Comparison of ENCODE assay signal across 23 cellular contexts in genomic region chr1:111486431-111486830, GRCh38. TPM values are rescaled to one million over a fixed set of nuclear protein-coding genes. Genes with fewer than 3 reads are reported as not detected.
"Had no signal": no experiment of that assay in that cellular context is flagged by ENCODE, and none has a peak within 500 bp of the region (broad histone marks: within the 10 kb centered on the region; RNA-seq: fewer than 3 reads in every experiment).

No MANE protein-coding gene starts in this region.

- H3K4me3 ChIP-seq: coronary artery, psoas muscle, right lobe of liver, uterus had no signal

- H3K36me3 ChIP-seq: heart left ventricle, neutrophil, right lobe of liver, uterus had no signal

- DNase-seq: effector CD8-positive, alpha-beta T cell; heart left ventricle; hippocampal formation; kidney glomerular epithelial cell; mammary epithelial cell; naive thymus-derived CD4-positive, alpha-beta T cell; nephron progenitor cell; psoas muscle; retina; right lobe of liver; stimulated activated CD4-positive, alpha-beta T cell treated with anti-CD3 and anti-CD28 coated beads, Interleukin-4, amount 100 ng/mL, for 24 hours; stimulated activated naive CD8-positive, alpha-beta T cell treated with anti-CD3 and anti-CD28 coated beads, Interleukin-15, amount 100 ng/mL, for 72 hours; uterus had no signal

- ATAC-seq: esophagus mucosa; heart left ventricle; left lobe of liver; naive thymus-derived CD4-positive, alpha-beta T cell; psoas muscle; right lobe of liver; stimulated activated memory B cell treated with anti-CD40 and anti-IgM and Interleukin-4, amounts not matched to agents 10 μg/mL and 1 μg/mL and 100 μg/mL, for 72 hours; stimulated activated naive CD8-positive, alpha-beta T cell treated with anti-CD3 and anti-CD28 coated beads, Interleukin-15, amount 100 ng/mL, for 72 hours had no signal

- H3K27me3 ChIP-seq: heart left ventricle, neutrophil, right lobe of liver, uterus had no signal

- H3K9me3 ChIP-seq: heart left ventricle, neutrophil, psoas muscle, right lobe of liver, uterus had no signal

- FAIRE-seq: islet of Langerhans had no signal

- H3K4me1 ChIP-seq: right lobe of liver, uterus had no signal

- H3K27ac ChIP-seq: coronary artery, psoas muscle, right lobe of liver, uterus had no signal

RNA-seq across cellular contexts. Expression of gene ADORA3, which starts 17.0 kb away (rescaled TPM):
- total RNA-seq: fibroblast of villous mesenchyme, mammary epithelial cell, mononuclear cell, osteoblast had no signal

RNA-seq across cellular contexts. Expression of gene TMIGD3, which starts 17.0 kb away (rescaled TPM):
- total RNA-seq: dermis microvascular lymphatic vessel endothelial cell, esophagus mucosa, mammary epithelial cell, mononuclear cell, osteoblast had no signal
